In the genomic region with DNA sequence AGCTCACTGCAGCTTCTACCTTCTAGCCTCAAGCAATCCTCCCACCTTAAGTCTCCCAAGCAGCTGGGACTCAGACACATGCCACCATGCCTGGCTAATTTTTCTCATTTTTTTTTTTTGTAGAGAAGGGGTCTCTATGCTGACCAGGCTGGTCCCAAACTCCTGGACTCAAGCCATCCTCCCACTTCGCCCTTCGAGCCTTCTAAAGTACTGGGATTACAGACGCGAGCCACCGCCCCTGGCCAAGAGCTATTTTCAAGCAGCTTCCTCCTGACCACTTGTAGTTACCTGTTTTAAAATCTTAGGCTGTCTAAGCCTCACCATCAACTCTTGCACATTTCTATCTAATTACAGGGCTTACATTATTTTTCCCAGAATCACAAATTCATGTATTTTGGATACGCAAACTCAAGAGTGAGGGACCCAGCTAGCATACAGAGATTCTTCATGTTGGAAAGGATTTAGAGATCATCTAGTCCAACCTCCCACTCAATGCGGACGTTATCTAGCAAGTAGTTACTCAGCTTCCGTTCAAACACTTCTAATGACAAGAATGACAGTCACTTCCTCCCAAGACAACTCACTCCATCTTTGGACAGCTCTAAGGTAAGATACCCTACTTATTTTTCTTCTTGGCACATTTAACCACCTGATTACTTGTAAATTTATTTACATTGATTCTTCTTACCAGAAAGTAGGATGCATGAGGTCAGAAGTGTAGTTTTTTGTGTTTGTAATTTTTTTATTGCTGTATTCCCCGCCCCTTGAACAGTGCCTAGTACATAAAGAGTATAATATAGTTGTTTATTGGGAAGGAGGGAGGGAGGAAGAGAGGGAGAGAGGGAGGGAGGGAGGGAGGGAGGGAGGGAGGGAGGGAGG, we compare ENCODE assay signal across 9 cellular contexts.
DNase-seq lines count a peak whose midpoint lies in the region; ATAC-seq, FAIRE-seq and TF ChIP-seq lines count a peak whose summit lies in the region.
"Had no signal": no experiment of that assay in that cellular context is flagged by ENCODE, and none has a peak within 500 bp of the region (broad histone marks: within the 10 kb centered on the region; RNA-seq: fewer than 3 reads in every experiment).

No MANE protein-coding gene starts in this region.

- H3K36me3 ChIP-seq in PC-3 (ENCODE audit: low read depth, low read length) (peaks cover 6% of the 10 kb centered on the region; the same call in 1 of the 2 replicates), breast epithelium (no peaks in the 10 kb centered on the region)

- peak overlapping the region; percentile 86 for H3K27ac ChIP-seq in PC-3 (ENCODE audit: low read length)
- H3K27ac ChIP-seq in breast epithelium = peak overlapping the region; percentile 0 to 56

- H3K4me3 Mint-ChIP-seq in natural killer cell treated with Interleukin-12 subunit alpha and Interleukin-12 subunit beta and Interleukin-15 and Interleukin-18, amount 100 ng/mL, for 72 hours = peak overlapping the region; percentile 86

- H3K79me2 ChIP-seq in PC-3 (ENCODE audit: low read length) = peaks cover 22% of the 10 kb centered on the region

- TF ChIP-seq POLR2A in breast epithelium (IDR thresholded peaks at IDR 0.05) = no peak

- peaks cover 21% of the 10 kb centered on the region for H3K36me3 Mint-ChIP-seq in natural killer cell treated with Interleukin-12 subunit alpha and Interleukin-12 subunit beta and Interleukin-15 and Interleukin-18, amount 100 ng/mL, for 72 hours

- H3K9me3 ChIP-seq in PC-3 (ENCODE audit: low read length) (no peaks in the 10 kb centered on the region), breast epithelium (no peaks in the 10 kb centered on the region)

- peak; percentile 24 for DNase-seq in GDM1 (lab: John Stamatoyannopoulos, UW)
- DNase-seq in PC-3 = peak; percentile 88
- no peak for DNase-seq in breast epithelium (ENCODE audit: low spot score in 2 of 2)
- peak; percentile 76 for DNase-seq in natural killer cell treated with Interleukin-12 subunit alpha and Interleukin-12 subunit beta and Interleukin-15 and Interleukin-18, amount 100 ng/mL, for 72 hours (ENCODE audit: low spot score)
- DNase-seq in NCI-H1105 treated with DMSO at 0.1 percent for 48 hours (lab: John Stamatoyannopoulos, UW) = no peak
- DNase-seq in D721Med (ENCODE audit: insufficient read length, low spot score) = no peak

- ATAC-seq in PC-3 = peak; percentile 68
- peak; percentile 79 to 88 for ATAC-seq in natural killer cell treated with Interleukin-12 subunit alpha and Interleukin-12 subunit beta and Interleukin-15 and Interleukin-18, amount 100 ng/mL, for 72 hours
- ATAC-seq in HG03097 (IDR thresholded peaks at IDR 0.05; ENCODE audit: low FRiP score, unreplicated experiment) = no peak
- no peak for ATAC-seq in HG03025 (IDR thresholded peaks at IDR 0.05; ENCODE audit: low FRiP score, unreplicated experiment)

- peaks cover 55 to 81% of the 10 kb centered on the region in 2 donors for H3K4me1 Mint-ChIP-seq in natural killer cell treated with Interleukin-12 subunit alpha and Interleukin-12 subunit beta and Interleukin-15 and Interleukin-18, amount 100 ng/mL, for 72 hours (ENCODE audit: low read depth in 2 of 2)

- peaks cover 13% of the 10 kb centered on the region for H3F3A ChIP-seq in PC-3 (ENCODE audit: low read length, unreplicated experiment)

- CTCF ChIA-PET in PC-3 (lab: Charles Lee) = no interaction called here

- H3K4me3 ChIP-seq in PC-3 (ENCODE audit: low read length) (no peak overlapping the region; the same call in 1 of the 2 replicates), breast epithelium (no peak overlapping the region)

- BruUV-seq in PC-3 (replicated peaks; lab: Mats Ljungman, UMichigan) = TSS peak; percentile 43

- H4K20me1 ChIP-seq in PC-3 (ENCODE audit: low read length) = no peaks in the 10 kb centered on the region

- intact Hi-C loops in PC-3 (cut with micrococcal nuclease) = loop anchor here (5.0 kb wide), 1 partner anchor 64 kb away; the partner anchor contains the start of gene LUZP1
- intact Hi-C loops in breast epithelium (cut with DNase I; ENCODE audit: low total_unique reads) = no loop called here

- no peak for FAIRE-seq in D721Med (lab: Jason Lieb, UNC)

- no peaks in the 10 kb centered on the region for H3K9me3 Mint-ChIP-seq in natural killer cell treated with Interleukin-12 subunit alpha and Interleukin-12 subunit beta and Interleukin-15 and Interleukin-18, amount 100 ng/mL, for 72 hours

- POLR2A ChIA-PET in PC-3 (lab: Charles Lee; ENCODE audit: unreplicated experiment) = interaction anchor here (0.5 to 0.7 kb wide), 6 partner anchors 66 to 242 kb away, joined by 3 to 11 read pairs (median 4); no protein-coding TSS in a partner anchor

- no peaks in the 10 kb centered on the region for H3K27me3 Mint-ChIP-seq in natural killer cell treated with Interleukin-12 subunit alpha and Interleukin-12 subunit beta and Interleukin-15 and Interleukin-18, amount 100 ng/mL, for 72 hours

- no peaks in the 10 kb centered on the region for H3K27me3 ChIP-seq in PC-3 (ENCODE audit: low read length)
- H3K27me3 ChIP-seq in breast epithelium = no peaks in the 10 kb centered on the region
- H3K27me3 ChIP-seq: foreskin keratinocyte had no signal

- H3K9ac ChIP-seq in PC-3 (ENCODE audit: low read length) = peak overlapping the region; percentile 32

- H3K4me2 ChIP-seq in PC-3 (ENCODE audit: low read length) = peak overlapping the region; percentile 62

- TF ChIP-seq CTCF in PC-3 (conservative IDR thresholded peaks at IDR 0.05; ENCODE audit: low read depth, low read length) = no peak
- TF ChIP-seq CTCF in breast epithelium (IDR thresholded peaks at IDR 0.05) = no peak
- no peak for TF ChIP-seq CTCF in D721Med (IDR thresholded peaks at IDR 0.05; ENCODE audit: insufficient read depth, missing control alignments)

- no peaks in the 10 kb centered on the region for H3K9me2 ChIP-seq in PC-3 (replicated peaks; ENCODE audit: low read length)

- H3K4me1 ChIP-seq in PC-3 (ENCODE audit: insufficient read depth, low read length) = peaks cover 55% of the 10 kb centered on the region
- H3K4me1 ChIP-seq in breast epithelium = peaks cover 3% of the 10 kb centered on the region in 2 donors

- H2AFZ ChIP-seq in PC-3 (ENCODE audit: low read length) = no peak overlapping the region

- H3K27ac Mint-ChIP-seq in natural killer cell treated with Interleukin-12 subunit alpha and Interleukin-12 subunit beta and Interleukin-15 and Interleukin-18, amount 100 ng/mL, for 72 hours = peak overlapping the region; percentile 97

Comparison
In these comparisons a context has a peak if more than half of its experiments do, and no peak if none do; other contexts are left out.
1. DNase-seq: peak in GDM1 (single experiment), PC-3 (single experiment) and natural killer cell treated with Interleukin-12 subunit alpha and Interleukin-12 subunit beta and Interleukin-15 and Interleukin-18, amount 100 ng/mL, for 72 hours (single experiment); none in breast epithelium (0 of 2), NCI-H1105 treated with DMSO at 0.1 percent for 48 hours (single experiment) and D721Med (single experiment).
2. ATAC-seq: peak in PC-3 (single experiment) and natural killer cell treated with Interleukin-12 subunit alpha and Interleukin-12 subunit beta and Interleukin-15 and Interleukin-18, amount 100 ng/mL, for 72 hours (2 of 2); none in HG03097 (single experiment) and HG03025 (single experiment).